In genomic region chr14:59342108-59342507, GRCh38 we compare ENCODE assay signal across 15 cellular contexts.
"Had no signal": no experiment of that assay in that cellular context is flagged by ENCODE, and none has a peak within 500 bp of the region (broad histone marks: within the 10 kb centered on the region; RNA-seq: fewer than 3 reads in every experiment).

No MANE protein-coding gene starts in this region.

- H3K4me3 ChIP-seq: ascending aorta, coronary artery, mucosa of descending colon, prostate gland had no signal

- H3K27ac ChIP-seq: prostate gland had no signal

- H3K9me3 ChIP-seq: ascending aorta, mucosa of descending colon, prostate gland had no signal

- ATAC-seq: activated naive CD8-positive, alpha-beta T cell treated with anti-CD3 and anti-CD28 coated beads, Interleukin-2, amount 50 U/mL, for 24 hours; mucosa of descending colon; natural killer cell treated with Interleukin-12 subunit alpha and Interleukin-12 subunit beta and Interleukin-15 and Interleukin-18, amount 100 ng/mL, for 72 hours; stimulated activated naive CD8-positive, alpha-beta T cell treated with anti-CD3 and anti-CD28 coated beads, Interleukin-15, Interleukin-2, amounts not matched to agents 100 U/mL and 50 U/mL, for 24 hours had no signal

- H3K4me1 ChIP-seq: prostate gland had no signal

- H3K36me3 ChIP-seq: prostate gland had no signal

- H3K27me3 ChIP-seq: ascending aorta had no signal

- DNase-seq: activated B cell treated with CpG ODN at 0.5 μM for 24 hours; activated CD4-positive, alpha-beta T cell treated with anti-CD3 and anti-CD28 coated beads, Interleukin-2, amount 10 ng/mL, durations not matched to agents 24 days and 14 days; activated naive CD4-positive, alpha-beta T cell; activated naive CD8-positive, alpha-beta T cell treated with anti-CD3 and anti-CD28 coated beads, Interleukin-2, amount 50 U/mL, for 24 hours; central memory CD4-positive, alpha-beta T cell; effector CD8-positive, alpha-beta T cell; mammary epithelial cell; mucosa of descending colon; occipital lobe; stimulated activated CD4-positive, alpha-beta T cell treated with anti-CD3 and anti-CD28 coated beads, Interleukin-12 subunit alpha, Interleukin-12 subunit beta, amount 100 ng/mL, for 4 hours; stimulated activated naive CD8-positive, alpha-beta T cell treated with anti-CD3 and anti-CD28 coated beads, Interleukin-15, Interleukin-2, amounts not matched to agents 100 U/mL and 50 U/mL, for 24 hours had no signal
